In genomic region chr20:38155811-38156210, GRCh38 we compare ENCODE assay signal across 1 cellular context.
TF ChIP-seq lines count a peak whose summit lies in the region.

No MANE protein-coding gene starts in this region.

TF ChIP-seq in liver, 16 proteins besides CTCF, POLR2A, EP300 and RAD21 (continued from another document):
- no peak for TF ChIP-seq REST (IDR thresholded peaks at IDR 0.05)
